14 cellular contexts compared by ENCODE assay signal in the genomic region with DNA sequence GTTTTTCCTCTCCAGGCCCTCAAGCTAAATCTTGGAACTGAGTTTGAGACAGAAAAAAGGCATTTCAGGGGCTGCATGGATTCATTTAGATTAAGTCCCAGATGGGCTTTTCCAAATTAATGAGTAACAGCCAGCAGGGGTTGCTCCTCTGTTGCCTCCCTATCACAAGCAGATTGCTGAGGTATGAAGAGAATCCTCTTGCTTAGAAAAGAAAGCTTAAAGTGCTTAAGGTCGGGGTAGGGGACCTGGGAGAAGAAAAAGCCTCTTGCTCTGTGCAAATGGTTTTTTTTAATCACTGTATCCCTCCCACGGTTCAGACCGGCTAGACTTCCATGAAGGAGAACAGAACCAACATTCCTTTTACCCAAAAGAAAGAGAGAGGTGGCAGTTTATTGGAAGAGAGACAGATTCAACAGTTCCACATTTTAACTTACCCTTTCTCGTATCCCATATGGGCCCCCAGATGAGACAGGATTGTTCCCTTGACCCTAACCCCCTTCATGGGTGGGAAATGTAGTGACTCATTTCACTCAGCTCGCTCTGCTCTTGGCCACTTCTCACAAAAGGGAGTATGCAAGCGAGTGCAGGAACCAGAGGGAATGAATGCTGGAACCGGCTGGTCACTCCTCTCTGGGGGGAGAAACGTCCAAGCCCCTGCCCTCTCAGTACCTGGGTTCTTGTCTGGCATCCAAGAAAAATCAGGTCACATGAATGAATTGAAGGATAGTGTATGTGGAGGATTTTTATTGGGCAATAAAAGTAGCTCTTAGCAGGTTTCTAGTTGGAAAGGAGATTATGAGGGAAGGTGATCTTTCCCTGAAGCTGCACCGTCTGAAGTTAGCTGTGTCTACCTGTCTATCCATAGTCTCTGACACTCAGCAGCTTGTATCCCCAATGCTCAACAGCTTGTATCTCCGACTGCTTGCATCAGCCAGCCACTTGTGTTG.
DNase-seq lines count a peak whose midpoint lies in the region; ATAC-seq lines count a peak whose summit lies in the region.
"Had no signal": no experiment of that assay in that cellular context is flagged by ENCODE, and none has a peak within 500 bp of the region (broad histone marks: within the 10 kb centered on the region; RNA-seq: fewer than 3 reads in every experiment).

No MANE protein-coding gene starts in this region.

- peak; percentile 45 for DNase-seq in ELR (ENCODE audit: low read depth)
- DNase-seq in NCI-H82 (lab: John Stamatoyannopoulos, UW), result peak; percentile 81
- peak; percentile 8 for DNase-seq in fibroblast of gingiva (ENCODE audit: low read depth)
- no peak for DNase-seq in naive thymus-derived CD4-positive, alpha-beta T cell
- DNase-seq in DMS53 treated with DMSO at 0.1 percent for 48 hours (lab: John Stamatoyannopoulos, UW; ENCODE audit: unreplicated experiment), result no peak
- no peak for DNase-seq in effector memory CD4-positive, alpha-beta T cell
- DNase-seq in cardiac septum (ENCODE audit: low spot score), result no peak
- DNase-seq: activated CD4-positive, alpha-beta T cell treated with anti-CD3 and anti-CD28 coated beads, Interleukin-2, amount 50 U/mL, for 48 hours; activated effector memory CD4-positive, alpha-beta T cell treated with Interleukin-2 at 50 U/mL for 16 hours; NCI-H2227 treated with DMSO at 0.1 percent for 48 hours; stimulated activated CD4-positive, alpha-beta T cell treated with anti-CD3 and anti-CD28 coated beads, Interleukin-4, amount 100 ng/mL, for 24 hours; stimulated activated naive B cell treated with anti-CD40 and anti-IgM and Interleukin-4, amounts not matched to agents 10 μg/mL and 1 μg/mL and 100 μg/mL, for 72 hours had no signal

- no peak for ATAC-seq in naive thymus-derived CD4-positive, alpha-beta T cell
- ATAC-seq: stimulated activated naive B cell treated with anti-CD40 and anti-IgM and Interleukin-4, amounts not matched to agents 10 μg/mL and 1 μg/mL and 100 μg/mL, for 72 hours had no signal

- H3K4me1 ChIP-seq in neuron (ENCODE audit: insufficient read depth, low read length), result peaks cover 9% of the 10 kb centered on the region
- no peaks in the 10 kb centered on the region for H3K4me1 ChIP-seq in naive thymus-derived CD4-positive, alpha-beta T cell (ENCODE audit: control insufficient read depth in 2 of 2, insufficient read depth in 2 of 2, low read length in 2 of 2)
- H3K4me1 ChIP-seq in effector memory CD4-positive, alpha-beta T cell (ENCODE audit: control insufficient read depth, insufficient read depth, low read length, poor library complexity, severe bottlenecking), result no peaks in the 10 kb centered on the region

- H2AFZ ChIP-seq in neuron (ENCODE audit: low read depth, low read length), result peak overlapping the region; percentile 70

- H3K36me3 Mint-ChIP-seq in naive thymus-derived CD4-positive, alpha-beta T cell, result no peaks in the 10 kb centered on the region
- H3K36me3 Mint-ChIP-seq: stimulated activated naive B cell treated with anti-CD40 and anti-IgM and Interleukin-4, amounts not matched to agents 10 μg/mL and 1 μg/mL and 100 μg/mL, for 72 hours had no signal

- H3K27ac ChIP-seq in naive thymus-derived CD4-positive, alpha-beta T cell (ENCODE audit: low read depth, low read length), result no peak overlapping the region
- no peak overlapping the region for H3K27ac ChIP-seq in effector memory CD4-positive, alpha-beta T cell (ENCODE audit: insufficient read depth, low read length, poor library complexity, severe bottlenecking)

- no peak overlapping the region for H3K4me3 Mint-ChIP-seq in naive thymus-derived CD4-positive, alpha-beta T cell
- H3K4me3 Mint-ChIP-seq: stimulated activated naive B cell treated with anti-CD40 and anti-IgM and Interleukin-4, amounts not matched to agents 10 μg/mL and 1 μg/mL and 100 μg/mL, for 72 hours; T-helper 1 cell treated with Interleukin-12 subunit alpha and Interleukin-12 subunit beta and Interleukin-4 antibody, amounts not matched to agents 30 μg/mL and 1 μg/mL, for 36 hours had no signal

- no peak overlapping the region for H3K27ac Mint-ChIP-seq in naive thymus-derived CD4-positive, alpha-beta T cell
- H3K27ac Mint-ChIP-seq: stimulated activated naive B cell treated with anti-CD40 and anti-IgM and Interleukin-4, amounts not matched to agents 10 μg/mL and 1 μg/mL and 100 μg/mL, for 72 hours; T-helper 1 cell treated with Interleukin-12 subunit alpha and Interleukin-12 subunit beta and Interleukin-4 antibody, amounts not matched to agents 30 μg/mL and 1 μg/mL, for 36 hours had no signal

- peak overlapping the region; percentile 1 for H3K4me3 ChIP-seq in neuron (ENCODE audit: low read length)
- H3K4me3 ChIP-seq in naive thymus-derived CD4-positive, alpha-beta T cell (ENCODE audit: low read length), result no peak overlapping the region
- no peak overlapping the region for H3K4me3 ChIP-seq in effector memory CD4-positive, alpha-beta T cell (ENCODE audit: insufficient read depth, low read depth, low read length, poor library complexity, severe bottlenecking)

- H3K9me3 ChIP-seq in neuron (ENCODE audit: low read length), result no peaks in the 10 kb centered on the region
- no peaks in the 10 kb centered on the region for H3K9me3 ChIP-seq in naive thymus-derived CD4-positive, alpha-beta T cell (ENCODE audit: control insufficient read depth in 2 of 3, low read length in 3 of 3)
- H3K9me3 ChIP-seq in effector memory CD4-positive, alpha-beta T cell (ENCODE audit: control insufficient read depth, low read length), result no peaks in the 10 kb centered on the region

- CTCF ChIA-PET in naive thymus-derived CD4-positive, alpha-beta T cell (lab: Charles Lee), result no interaction called here

- intact Hi-C loops in naive thymus-derived CD4-positive, alpha-beta T cell (cut with micrococcal nuclease), result no loop called here
- intact Hi-C loops in cardiac septum (cut with DNase I), result no loop called here

- POLR2A ChIA-PET in naive thymus-derived CD4-positive, alpha-beta T cell (lab: Charles Lee), result no interaction called here

- no peaks in the 10 kb centered on the region for H3K36me3 ChIP-seq in neuron (ENCODE audit: insufficient read depth, low read length)
- H3K36me3 ChIP-seq in naive thymus-derived CD4-positive, alpha-beta T cell (ENCODE audit: control insufficient read depth in 2 of 3, insufficient read depth in 3 of 3, low read length in 3 of 3), result no peaks in the 10 kb centered on the region
- no peaks in the 10 kb centered on the region for H3K36me3 ChIP-seq in effector memory CD4-positive, alpha-beta T cell (ENCODE audit: control insufficient read depth, insufficient read depth, low read length)

- H3K27me3 Mint-ChIP-seq in naive thymus-derived CD4-positive, alpha-beta T cell, result no peaks in the 10 kb centered on the region
- H3K27me3 Mint-ChIP-seq: stimulated activated naive B cell treated with anti-CD40 and anti-IgM and Interleukin-4, amounts not matched to agents 10 μg/mL and 1 μg/mL and 100 μg/mL, for 72 hours had no signal

- H3K27me3 ChIP-seq in neuron (ENCODE audit: insufficient read depth, low read length), result no peaks in the 10 kb centered on the region
- H3K27me3 ChIP-seq in naive thymus-derived CD4-positive, alpha-beta T cell (ENCODE audit: control insufficient read depth in 2 of 2, insufficient read depth in 2 of 2, low read length in 2 of 2), result no peaks in the 10 kb centered on the region
- H3K27me3 ChIP-seq in effector memory CD4-positive, alpha-beta T cell (replicated peaks; ENCODE audit: control insufficient read depth, insufficient read depth, low read length, poor library complexity, severe bottlenecking), result no peaks in the 10 kb centered on the region

- H3K4me1 Mint-ChIP-seq in naive thymus-derived CD4-positive, alpha-beta T cell, result no peaks in the 10 kb centered on the region
- H3K4me1 Mint-ChIP-seq: stimulated activated naive B cell treated with anti-CD40 and anti-IgM and Interleukin-4, amounts not matched to agents 10 μg/mL and 1 μg/mL and 100 μg/mL, for 72 hours had no signal

- peaks cover 0 to 10% (median 4%) of the 10 kb centered on the region in 11 donors for H3K9me3 Mint-ChIP-seq in naive thymus-derived CD4-positive, alpha-beta T cell

Comparison
In these comparisons a context has a peak if more than half of its experiments do, and no peak if none do; other contexts are left out.
1. DNase-seq: peak in ELR (single experiment), NCI-H82 (single experiment) and fibroblast of gingiva (single experiment); none in naive thymus-derived CD4-positive, alpha-beta T cell (0 of 9), DMS53 treated with DMSO at 0.1 percent for 48 hours (single experiment), effector memory CD4-positive, alpha-beta T cell (0 of 3) and cardiac septum (single experiment).